Comparison of ENCODE assay signal across 1 cellular context in genomic region chr16:4344659-4345438, GRCh38.
TF ChIP-seq lines count a peak whose summit lies in the region.

No MANE protein-coding gene starts in this region.

TF ChIP-seq in HepG2, 621 proteins besides CTCF, POLR2A, EP300 and RAD21 (continued from another document and continues in another):
- TF ChIP-seq ZNF124 (CRISPR knock-in tag; IDR thresholded peaks at IDR 0.05): no peak
- no peak for TF ChIP-seq NFAT5 (CRISPR knock-in tag; IDR thresholded peaks at IDR 0.05)
- TF ChIP-seq, protein P1, sequence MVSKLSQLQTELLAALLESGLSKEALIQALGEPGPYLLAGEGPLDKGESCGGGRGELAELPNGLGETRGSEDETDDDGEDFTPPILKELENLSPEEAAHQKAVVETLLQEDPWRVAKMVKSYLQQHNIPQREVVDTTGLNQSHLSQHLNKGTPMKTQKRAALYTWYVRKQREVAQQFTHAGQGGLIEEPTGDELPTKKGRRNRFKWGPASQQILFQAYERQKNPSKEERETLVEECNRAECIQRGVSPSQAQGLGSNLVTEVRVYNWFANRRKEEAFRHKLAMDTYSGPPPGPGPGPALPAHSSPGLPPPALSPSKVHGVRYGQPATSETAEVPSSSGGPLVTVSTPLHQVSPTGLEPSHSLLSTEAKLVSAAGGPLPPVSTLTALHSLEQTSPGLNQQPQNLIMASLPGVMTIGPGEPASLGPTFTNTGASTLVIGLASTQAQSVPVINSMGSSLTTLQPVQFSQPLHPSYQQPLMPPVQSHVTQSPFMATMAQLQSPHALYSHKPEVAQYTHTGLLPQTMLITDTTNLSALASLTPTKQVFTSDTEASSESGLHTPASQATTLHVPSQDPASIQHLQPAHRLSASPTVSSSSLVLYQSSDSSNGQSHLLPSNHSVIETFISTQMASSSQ (IDR thresholded peaks at IDR 0.05; ENCODE audit: low read depth): no peak
- TF ChIP-seq, protein P1 (CRISPR knock-in tag; IDR thresholded peaks at IDR 0.05; ENCODE audit: borderline replicate concordance): no peak
- no peak for TF ChIP-seq ZNF34 (CRISPR knock-in tag; IDR thresholded peaks at IDR 0.05; ENCODE audit: borderline replicate concordance)
- TF ChIP-seq ZNF549 (CRISPR knock-in tag; IDR thresholded peaks at IDR 0.05): no peak
- TF ChIP-seq, protein P2, sequence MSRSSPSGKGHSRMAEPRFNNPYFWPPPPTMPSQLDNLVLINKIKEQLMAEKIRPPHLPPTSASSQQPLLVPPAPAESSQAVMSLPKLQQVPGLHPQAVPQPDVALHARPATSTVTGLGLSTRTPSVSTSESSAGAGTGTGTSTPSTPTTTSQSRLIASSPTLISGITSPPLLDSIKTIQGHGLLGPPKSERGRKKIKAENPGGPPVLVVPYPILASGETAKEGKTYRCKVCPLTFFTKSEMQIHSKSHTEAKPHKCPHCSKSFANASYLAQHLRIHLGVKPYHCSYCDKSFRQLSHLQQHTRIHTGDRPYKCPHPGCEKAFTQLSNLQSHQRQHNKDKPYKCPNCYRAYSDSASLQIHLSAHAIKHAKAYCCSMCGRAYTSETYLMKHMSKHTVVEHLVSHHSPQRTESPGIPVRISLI (CRISPR knock-in tag; IDR thresholded peaks at IDR 0.05; ENCODE audit: borderline replicate concordance): no peak
- TF ChIP-seq HMG20B (CRISPR knock-in tag; conservative IDR thresholded peaks at IDR 0.05): no peak
- TF ChIP-seq THAP8 (CRISPR knock-in tag; IDR thresholded peaks at IDR 0.05; ENCODE audit: borderline replicate concordance): no peak
- TF ChIP-seq ZNF513 (CRISPR knock-in tag; conservative IDR thresholded peaks at IDR 0.05): no peak
- TF ChIP-seq ZNF468 (CRISPR knock-in tag; IDR thresholded peaks at IDR 0.05): no peak
- TF ChIP-seq RAD51 (IDR thresholded peaks at IDR 0.05; ENCODE audit: borderline replicate concordance): no peak
- TF ChIP-seq, protein P3, sequence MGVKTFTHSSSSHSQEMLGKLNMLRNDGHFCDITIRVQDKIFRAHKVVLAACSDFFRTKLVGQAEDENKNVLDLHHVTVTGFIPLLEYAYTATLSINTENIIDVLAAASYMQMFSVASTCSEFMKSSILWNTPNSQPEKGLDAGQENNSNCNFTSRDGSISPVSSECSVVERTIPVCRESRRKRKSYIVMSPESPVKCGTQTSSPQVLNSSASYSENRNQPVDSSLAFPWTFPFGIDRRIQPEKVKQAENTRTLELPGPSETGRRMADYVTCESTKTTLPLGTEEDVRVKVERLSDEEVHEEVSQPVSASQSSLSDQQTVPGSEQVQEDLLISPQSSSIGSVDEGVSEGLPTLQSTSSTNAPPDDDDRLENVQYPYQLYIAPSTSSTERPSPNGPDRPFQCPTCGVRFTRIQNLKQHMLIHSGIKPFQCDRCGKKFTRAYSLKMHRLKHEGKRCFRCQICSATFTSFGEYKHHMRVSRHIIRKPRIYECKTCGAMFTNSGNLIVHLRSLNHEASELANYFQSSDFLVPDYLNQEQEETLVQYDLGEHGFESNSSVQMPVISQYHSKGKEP (CRISPR knock-in tag; IDR thresholded peaks at IDR 0.05): no peak
- TF ChIP-seq TEAD3 (CRISPR knock-in tag; optimal IDR thresholded peaks at IDR 0.05; ENCODE audit: borderline replicate concordance): peak; percentile 25
- no peak for TF ChIP-seq ZNF333 (CRISPR knock-in tag; IDR thresholded peaks at IDR 0.05; ENCODE audit: borderline replicate concordance)
- TF ChIP-seq PHF21A (CRISPR knock-in tag; IDR thresholded peaks at IDR 0.05): peak; percentile 10; the same call in 1 of the 2 replicates
- no peak for TF ChIP-seq PHF20 (CRISPR knock-in tag; IDR thresholded peaks at IDR 0.05)
- TF ChIP-seq TFAP4 (IDR thresholded peaks at IDR 0.05; ENCODE audit: borderline replicate concordance, low read depth): no peak
- no peak for TF ChIP-seq RFX1 (IDR thresholded peaks at IDR 0.05)
- no peak for TF ChIP-seq FIP1L1 (IDR thresholded peaks at IDR 0.05; ENCODE audit: borderline replicate concordance, insufficient read depth, low read depth, low read length)
- TF ChIP-seq IKZF4 (CRISPR knock-in tag; IDR thresholded peaks at IDR 0.05; ENCODE audit: borderline replicate concordance, low read depth, not compliant biosample characterization): no peak
- TF ChIP-seq, protein P4, sequence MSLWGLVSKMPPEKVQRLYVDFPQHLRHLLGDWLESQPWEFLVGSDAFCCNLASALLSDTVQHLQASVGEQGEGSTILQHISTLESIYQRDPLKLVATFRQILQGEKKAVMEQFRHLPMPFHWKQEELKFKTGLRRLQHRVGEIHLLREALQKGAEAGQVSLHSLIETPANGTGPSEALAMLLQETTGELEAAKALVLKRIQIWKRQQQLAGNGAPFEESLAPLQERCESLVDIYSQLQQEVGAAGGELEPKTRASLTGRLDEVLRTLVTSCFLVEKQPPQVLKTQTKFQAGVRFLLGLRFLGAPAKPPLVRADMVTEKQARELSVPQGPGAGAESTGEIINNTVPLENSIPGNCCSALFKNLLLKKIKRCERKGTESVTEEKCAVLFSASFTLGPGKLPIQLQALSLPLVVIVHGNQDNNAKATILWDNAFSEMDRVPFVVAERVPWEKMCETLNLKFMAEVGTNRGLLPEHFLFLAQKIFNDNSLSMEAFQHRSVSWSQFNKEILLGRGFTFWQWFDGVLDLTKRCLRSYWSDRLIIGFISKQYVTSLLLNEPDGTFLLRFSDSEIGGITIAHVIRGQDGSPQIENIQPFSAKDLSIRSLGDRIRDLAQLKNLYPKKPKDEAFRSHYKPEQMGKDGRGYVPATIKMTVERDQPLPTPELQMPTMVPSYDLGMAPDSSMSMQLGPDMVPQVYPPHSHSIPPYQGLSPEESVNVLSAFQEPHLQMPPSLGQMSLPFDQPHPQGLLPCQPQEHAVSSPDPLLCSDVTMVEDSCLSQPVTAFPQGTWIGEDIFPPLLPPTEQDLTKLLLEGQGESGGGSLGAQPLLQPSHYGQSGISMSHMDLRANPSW (CRISPR knock-in tag; IDR thresholded peaks at IDR 0.05; ENCODE audit: borderline replicate concordance): no peak
- TF ChIP-seq ZNF136 (CRISPR knock-in tag; IDR thresholded peaks at IDR 0.05; ENCODE audit: low read depth): no peak
- TF ChIP-seq NCOA1 (CRISPR knock-in tag; IDR thresholded peaks at IDR 0.05): no peak
- TF ChIP-seq ZNF605 (CRISPR knock-in tag; IDR thresholded peaks at IDR 0.05): 0 out of 2 replicates have a peak, but pooled peaks have one; percentile 41
- TF ChIP-seq ZNF749 (CRISPR knock-in tag; IDR thresholded peaks at IDR 0.05; ENCODE audit: borderline replicate concordance): no peak
- no peak for TF ChIP-seq ASH2L (IDR thresholded peaks at IDR 0.05; ENCODE audit: insufficient read length, low read depth, low read length)
- TF ChIP-seq CREB1 (IDR thresholded peaks at IDR 0.05): no peak
- no peak for TF ChIP-seq CREB1 (CRISPR knock-in tag; IDR thresholded peaks at IDR 0.05)
- no peak for TF ChIP-seq ZNF510 (CRISPR knock-in tag; IDR thresholded peaks at IDR 0.05; ENCODE audit: low read depth)
- peak; percentile 68 for TF ChIP-seq SAP130 (CRISPR knock-in tag; IDR thresholded peaks at IDR 0.05; ENCODE audit: low read depth)
- no peak for TF ChIP-seq ZSCAN21 (CRISPR knock-in tag; IDR thresholded peaks at IDR 0.05; ENCODE audit: borderline replicate concordance)
- no peak for TF ChIP-seq ZNF83 (CRISPR knock-in tag; IDR thresholded peaks at IDR 0.05; ENCODE audit: borderline replicate concordance)
- no peak for TF ChIP-seq ZNF432 (CRISPR knock-in tag; IDR thresholded peaks at IDR 0.05; ENCODE audit: borderline replicate concordance)
- 0 out of 2 replicates have a peak, but pooled peaks have one; percentile 14 for TF ChIP-seq HIVEP1 (CRISPR knock-in tag; IDR thresholded peaks at IDR 0.05)
- peak; percentile 29 for TF ChIP-seq ZNF292 (CRISPR knock-in tag; IDR thresholded peaks at IDR 0.05; ENCODE audit: borderline replicate concordance, low read depth)
